ENCODE assay signal across 8 cellular contexts in the genomic region with DNA sequence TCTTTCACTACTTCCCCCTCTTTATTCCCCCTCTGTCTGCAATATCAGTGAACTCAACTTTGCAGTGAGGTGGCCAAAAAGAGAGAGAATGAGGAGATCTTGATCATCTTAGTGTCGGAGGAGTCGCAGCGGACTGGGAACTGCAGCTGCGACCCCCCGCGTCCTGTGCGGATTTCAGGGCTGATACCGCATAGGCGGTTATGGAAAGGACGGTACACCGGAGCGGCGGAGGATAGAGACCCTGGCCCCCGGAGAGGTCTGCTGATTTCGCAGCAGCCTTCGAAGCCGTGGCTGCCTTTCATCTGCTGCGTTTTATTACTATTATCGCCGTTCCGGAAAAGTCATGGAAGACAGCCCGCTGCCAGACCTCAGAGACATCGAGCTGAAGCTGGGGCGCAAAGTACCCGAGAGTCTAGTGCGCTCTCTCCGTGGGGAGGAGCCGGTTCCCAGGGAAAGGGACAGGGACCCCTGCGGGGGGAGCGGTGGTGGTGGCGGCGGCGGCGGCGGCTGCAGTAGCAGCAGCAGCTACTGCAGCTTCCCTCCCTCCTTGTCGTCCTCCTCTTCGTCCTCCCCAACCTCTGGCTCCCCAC. TPM values are rescaled to one million over a fixed set of nuclear protein-coding genes. Genes with fewer than 3 reads are reported as not detected.
DNase-seq lines count a peak whose midpoint lies in the region; ATAC-seq, FAIRE-seq and TF ChIP-seq lines count a peak whose summit lies in the region.

No MANE protein-coding gene starts in this region.

- BruUV-seq in K562 (replicated peaks; lab: Mats Ljungman, UMichigan), result no TSS peak

- peak; percentile 20 for DNase-seq in GM10248 (ENCODE audit: extremely low spot score)
- peak in 2 of 4 experiments; percentile 3 for DNase-seq in K562 (ENCODE audit: extremely low read depth in 1 of 4, low spot score in 3 of 4)
- DNase-seq in kidney, result peak; percentile 63
- no peak for DNase-seq in germinal center (ENCODE audit: low spot score)
- DNase-seq in activated CD4-positive, alpha-beta T cell treated with anti-CD3 and anti-CD28 coated beads for 1 hour, result no peak

- H3K79me2 ChIP-seq in K562 (ENCODE audit: control insufficient read depth, insufficient read depth, low read length), result no peaks in the 10 kb centered on the region

- CTCF ChIA-PET in GM10248 (lab: Yijun Ruan, JAX) (interaction anchor here (1.0 to 2.7 kb wide), 15 partner anchors 10 to 200 kb away, joined by 3 to 13 read pairs (median 5); no protein-coding TSS in a partner anchor), K562 (lab: Yijun Ruan, JAX; ENCODE audit: low intra/inter-chr PET ratio) (no interaction called here)

- no peaks in the 10 kb centered on the region for H3K36me3 ChIP-seq in HUES6 (ENCODE audit: control insufficient read depth, insufficient read depth, low read length)
- H3K36me3 ChIP-seq in K562 (ENCODE audit: control insufficient read depth, insufficient read depth, low read length), result no peaks in the 10 kb centered on the region
- H3K36me3 ChIP-seq in kidney (ENCODE audit: control insufficient read depth in 1 of 2, insufficient read depth in 2 of 2, low read length in 2 of 2), result no peaks in the 10 kb centered on the region
- no peaks in the 10 kb centered on the region for H3K36me3 ChIP-seq in subcutaneous abdominal adipose tissue (ENCODE audit: control insufficient read depth in 5 of 5, insufficient read depth in 5 of 5, low read length in 5 of 5)

- ATAC-seq in K562 (no peak), HG02884 (IDR thresholded peaks at IDR 0.05; ENCODE audit: unreplicated experiment) (no peak)

- peaks cover 22% of the 10 kb centered on the region for H3K27me3 ChIP-seq in HUES6 (ENCODE audit: control insufficient read depth, insufficient read depth, low read length)
- H3K27me3 ChIP-seq in K562 (ENCODE audit: control insufficient read depth in 2 of 2, insufficient read depth in 2 of 2, low read length in 2 of 2), result no peaks in the 10 kb centered on the region
- H3K27me3 ChIP-seq in subcutaneous abdominal adipose tissue (ENCODE audit: control insufficient read depth in 5 of 5, insufficient read depth in 4 of 5, low read length in 5 of 5), result no peaks in the 10 kb centered on the region

- no peak for TF ChIP-seq EP300 in K562 (IDR thresholded peaks at IDR 0.05; ENCODE audit: low read length)

- TF ChIP-seq POLR2A in K562 (conservative IDR thresholded peaks at IDR 0.05), result no peak

- intact Hi-C loops in K562 (cut with micrococcal nuclease), result no loop called here
- intact Hi-C loops in kidney (cut with DNase I), result no loop called here

- H3K4me3 ChIP-seq in HUES6 (ENCODE audit: low read depth, low read length), result peak overlapping the region; percentile 74
- peak overlapping the region; percentile 27 for H3K4me3 ChIP-seq in K562
- H3K4me3 ChIP-seq in kidney (ENCODE audit: low read length in 2 of 2), result peak overlapping the region; percentile 95 to 98
- H3K4me3 ChIP-seq in subcutaneous abdominal adipose tissue (ENCODE audit: low read depth in 1 of 5, low read length in 5 of 5), result peak overlapping the region; percentile 90 to 100 (median 92)

- no peak for TF ChIP-seq CTCF in GM10248 (IDR thresholded peaks at IDR 0.05; ENCODE audit: control extremely low read depth, extremely low read depth, low read depth, missing control alignments)
- no peak for TF ChIP-seq CTCF in K562 (IDR thresholded peaks at IDR 0.05 in 2 of 3, conservative IDR thresholded peaks at IDR 0.05 in 1 of 3; ENCODE audit: insufficient read depth in 2 of 3, low read depth in 1 of 3, low read length in 3 of 3)
- no peak for TF ChIP-seq CTCF in kidney (IDR thresholded peaks at IDR 0.05; ENCODE audit: borderline replicate concordance, extremely low read depth, insufficient read depth)

- in situ Hi-C loops in K562 (cut with MboI), result no loop called here

- H3K9ac ChIP-seq in HUES6 (ENCODE audit: low read length) (peak overlapping the region; percentile 61), K562 (ENCODE audit: insufficient read depth in 1 of 2, low read depth in 2 of 2, low read length in 2 of 2) (peak overlapping the region in 1 of 2 experiments; percentile 35; a peak in 2 of 4 replicates), kidney (ENCODE audit: low read length in 2 of 2) (peak overlapping the region; percentile 75 to 91), subcutaneous abdominal adipose tissue (ENCODE audit: low read length in 5 of 5) (peak overlapping the region; percentile 63 to 94 (median 72))

- H3K9me1 ChIP-seq in K562 (ENCODE audit: control insufficient read depth, insufficient read depth, low read length), result no peaks in the 10 kb centered on the region

- H2AFZ ChIP-seq in K562 (ENCODE audit: low read depth, low read length), result peak overlapping the region; percentile 70; the same call in 1 of the 2 replicates

- H3K4me2 ChIP-seq in K562 (ENCODE audit: insufficient read depth, low read length), result peak overlapping the region; percentile 70

- 0 out of 2 replicates have a peak, but pooled peaks cover 5% of the 10 kb centered on the region for H3K4me1 ChIP-seq in HUES6 (ENCODE audit: control insufficient read depth, insufficient read depth, low read length)
- peaks cover 0 to 9% of the 10 kb centered on the region in 2 experiments; a peak in 3 of 5 replicates for H3K4me1 ChIP-seq in K562 (replicated peaks in 1 of 2; ENCODE audit: control insufficient read depth in 2 of 2, insufficient read depth in 2 of 2, low read length in 2 of 2)
- peaks cover 0 to 5% of the 10 kb centered on the region in 2 donors for H3K4me1 ChIP-seq in kidney (ENCODE audit: control insufficient read depth in 1 of 2, insufficient read depth in 1 of 2, low read depth in 1 of 2, low read length in 2 of 2)
- H3K4me1 ChIP-seq in subcutaneous abdominal adipose tissue (ENCODE audit: control insufficient read depth in 5 of 5, insufficient read depth in 5 of 5, low read length in 5 of 5), result peaks cover 0 to 52% (median 41%) of the 10 kb centered on the region in 5 donors

- no peaks in the 10 kb centered on the region for H3K9me3 ChIP-seq in HUES6 (ENCODE audit: control insufficient read depth, insufficient read depth, low read depth, low read length)
- no peaks in the 10 kb centered on the region for H3K9me3 ChIP-seq in K562 (replicated peaks; ENCODE audit: control insufficient read depth, insufficient read depth, low read depth, low read length)
- no peaks in the 10 kb centered on the region for H3K9me3 ChIP-seq in kidney (ENCODE audit: control insufficient read depth in 1 of 2, low read length in 2 of 2)
- H3K9me3 ChIP-seq in subcutaneous abdominal adipose tissue (ENCODE audit: control insufficient read depth in 5 of 5, low read length in 5 of 5), result no peaks in the 10 kb centered on the region

- no peak for TF ChIP-seq RAD21 in K562 (CRISPR knock-in tag; conservative IDR thresholded peaks at IDR 0.05 in 1 of 2, IDR thresholded peaks at IDR 0.05 in 1 of 2)

- FAIRE-seq in K562 (lab: Jason Lieb, UNC) (no peak), kidney (lab: Jason Lieb, UNC) (no peak)

- H3K27ac ChIP-seq in HUES6 (ENCODE audit: low read depth, low read length) (no peak overlapping the region), K562 (ENCODE audit: extremely low read depth, low read depth, low read length) (no peak overlapping the region), kidney (ENCODE audit: low read depth in 2 of 2, low read length in 2 of 2) (peak overlapping the region; percentile 84 to 85), subcutaneous abdominal adipose tissue (ENCODE audit: low read depth, low read length) (peak overlapping the region; percentile 85)

- POLR2A ChIA-PET in GM10248 (lab: Yijun Ruan, JAX), result no interaction called here
- POLR2A ChIA-PET in K562 (lab: Yijun Ruan, JAX), result no interaction called here

- H4K20me1 ChIP-seq in K562 (replicated peaks; ENCODE audit: control insufficient read depth, insufficient read depth, low read length), result no peaks in the 10 kb centered on the region

- 4% methylated on average over 16 of the region's 37 CpGs for WGBS in K562 (ENCODE audit: insufficient coverage, low coverage, missing lambda C conversion rate)

TF ChIP-seq in K562, 482 proteins besides CTCF, POLR2A, EP300 and RAD21 (continues in another document):
- TF ChIP-seq ATF7 (IDR thresholded peaks at IDR 0.05), result no peak
- no peak for TF ChIP-seq HMGN3 (IDR thresholded peaks at IDR 0.05; ENCODE audit: borderline replicate concordance, extremely low read depth, insufficient read length, low read depth, low read length)

RNA-seq across cellular contexts. Expression of gene LURAP1L, which starts 0.6 kb away (rescaled TPM):
- total RNA-seq in K562 (2011; cell fraction: chromatin; rRNA removed; ENCODE audit: low replicate concordance), result not detected in 2 replicates
- 0.26 TPM in 1 of 2 replicates, not detected in the other for total RNA-seq in K562 (2011; cell fraction: nucleolus; rRNA removed)
- 0.31 TPM in 1 of 2 replicates, not detected in the other for total RNA-seq in K562 (2011; cell fraction: nucleoplasm; rRNA removed)
- total RNA-seq in K562 (2014; rRNA removed) (not detected in 2 replicates), K562 (2014; rRNA removed; fragmentation: Illumina TruSeq; extraction: Trizol) (0.07 TPM in 1 of 2 replicates, not detected in the other), K562 (2015; rRNA removed; fragmentation: Illumina TruSeq; extraction: Trizol) (0.07 and 0.08 TPM in 2 replicates), K562 (2021) (not detected in 2 replicates), kidney (11.1 TPM)
- polyA plus RNA-seq in K562 (2011; rRNA removed) (not detected in 2 replicates), K562 (2014; fragmentation: Illumina TruSeq; extraction: Trizol) (0.06 TPM in 1 of 2 replicates, not detected in the other), K562 (2014; fragmentation: Nextera tagmentation; extraction: Ambion mirVana) (under 1 TPM in 1 of 2 experiments, not detected in 1; 0.07 TPM), K562 (2014; rRNA removed) (0.04 and 0.28 TPM in 2 replicates), kidney (ENCODE audit: insufficient read depth, low read depth, low replicate concordance) (3.8 TPM)
- not detected in 2 replicates for polyA plus RNA-seq in K562 (2011; cell fraction: cytosol; rRNA removed)
- not detected in 2 replicates for polyA plus RNA-seq in K562 (2011; cell fraction: nucleus; rRNA removed)
- polyA plus RNA-seq in K562 (2012), result 0.16 and 0.72 TPM in 2 replicates
- polyA minus RNA-seq in K562 (2011; rRNA and poly(A)+ RNA removed), result not detected in 2 replicates
- 0.76 TPM in 1 of 2 replicates, not detected in the other for polyA minus RNA-seq in K562 (2011; cell fraction: cytosol; rRNA and poly(A)+ RNA removed)
- not detected in 2 replicates for polyA minus RNA-seq in K562 (2011; cell fraction: nucleus; rRNA and poly(A)+ RNA removed)

Comparison
In these comparisons a context has a peak if more than half of its experiments do, and no peak if none do; other contexts are left out.
1. DNase-seq: peak in GM10248 (single experiment) and kidney (single experiment); none in germinal center (single experiment) and activated CD4-positive, alpha-beta T cell treated with anti-CD3 and anti-CD28 coated beads for 1 hour (single experiment).
2. H3K27ac ChIP-seq: peak in kidney (2 of 2) and subcutaneous abdominal adipose tissue (single experiment); none in HUES6 (single experiment) and K562 (single experiment).
3. H3K4me3 ChIP-seq: peak in every context shown above with its lines; median percentile 96 in kidney; 92 in subcutaneous abdominal adipose tissue; 74 in HUES6; 27 in K562.